In the genomic region with DNA sequence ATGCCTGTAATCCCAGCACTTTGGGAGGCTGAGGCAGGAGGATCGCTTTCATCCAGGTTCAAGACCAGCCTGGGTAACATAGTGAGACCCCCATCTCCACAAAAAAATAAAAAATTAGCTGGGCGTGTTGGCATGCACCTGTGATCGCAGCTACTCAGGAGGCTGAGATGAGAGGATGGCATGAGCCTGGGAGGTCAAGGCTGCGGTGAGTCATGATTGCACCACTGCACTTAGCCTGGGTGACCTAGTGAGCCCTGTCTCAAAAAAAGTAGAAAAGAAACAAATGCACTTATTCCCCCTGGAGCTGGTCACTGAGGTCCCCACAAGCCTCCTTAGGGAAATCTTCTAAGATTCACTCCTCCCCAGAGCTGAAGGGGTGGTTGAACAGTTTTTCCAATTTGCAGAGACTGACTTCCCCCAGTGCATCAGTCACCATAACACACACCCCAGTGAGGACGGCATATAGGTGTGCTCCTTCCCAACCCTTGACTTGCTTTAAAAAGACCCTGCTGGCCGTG, we compare ENCODE assay signal across 10 cellular contexts. TPM values are rescaled to one million over a fixed set of nuclear protein-coding genes. Genes with fewer than 3 reads are reported as not detected.
DNase-seq lines count a peak whose midpoint lies in the region; ATAC-seq and TF ChIP-seq lines count a peak whose summit lies in the region.
"Had no signal": no experiment of that assay in that cellular context is flagged by ENCODE, and none has a peak within 500 bp of the region (broad histone marks: within the 10 kb centered on the region; RNA-seq: fewer than 3 reads in every experiment).

No MANE protein-coding gene starts in this region.

- 73 to 79% methylated on average over 6 of the region's 6 CpGs for WGBS in lung, 2 donors

- H3K9me3 ChIP-seq in colonic mucosa: no peaks in the 10 kb centered on the region
- H3K9me3 ChIP-seq in lung (ENCODE audit: control insufficient read depth in 2 of 2, insufficient read depth in 1 of 2, low read length in 1 of 2): no peaks in the 10 kb centered on the region
- H3K9me3 ChIP-seq in tibial artery: no peaks in the 10 kb centered on the region

- ATAC-seq in lung (ENCODE audit: insufficient read depth, low FRiP score): no peak
- no peak for ATAC-seq in GM21528 (IDR thresholded peaks at IDR 0.05; ENCODE audit: low FRiP score, unreplicated experiment)
- ATAC-seq: K562 had no signal

- no peaks in the 10 kb centered on the region for H3K27me3 ChIP-seq in colonic mucosa
- H3K27me3 ChIP-seq in lung (ENCODE audit: control insufficient read depth, insufficient read depth): no peaks in the 10 kb centered on the region
- no peaks in the 10 kb centered on the region for H3K27me3 ChIP-seq in tibial artery

- H3K4me1 ChIP-seq in colonic mucosa: peaks cover 33% of the 10 kb centered on the region
- peaks cover 4 to 27% of the 10 kb centered on the region in 2 donors for H3K4me1 ChIP-seq in lung (ENCODE audit: control insufficient read depth in 2 of 2, insufficient read depth in 2 of 2, low read length in 2 of 2)
- H3K4me1 ChIP-seq in tibial artery: peaks cover 0 to 70% (median 59%) of the 10 kb centered on the region in 4 donors

- H3K4me3 ChIP-seq in NB4 (ENCODE audit: low read depth, low read length) (no peak overlapping the region), colonic mucosa (peak overlapping the region; percentile 69), lung (no peak overlapping the region), tibial artery (peak overlapping the region; percentile 94 to 98)
- H3K4me3 ChIP-seq: K562 had no signal

- peak overlapping the region; percentile 99 to 100 for H3K9ac ChIP-seq in colonic mucosa (ENCODE audit: low read depth in 2 of 2, low read length in 2 of 2)

- H3K36me3 ChIP-seq in colonic mucosa (no peaks in the 10 kb centered on the region), lung (ENCODE audit: control insufficient read depth in 2 of 2, insufficient read depth in 2 of 2, low read length in 2 of 2) (no peaks in the 10 kb centered on the region), tibial artery (no peaks in the 10 kb centered on the region)

- intact Hi-C loops in colonic mucosa (cut with DNase I): loop anchor here (2.0 kb wide), 1 partner anchor 29 kb away; no protein-coding TSS in a partner anchor
- intact Hi-C loops in tibial artery (cut with DNase I; ENCODE audit: low total_unique reads): no loop called here

- H3K27ac ChIP-seq in colonic mucosa (peak overlapping the region; percentile 92), lung (ENCODE audit: low read depth in 1 of 2, low read length in 1 of 2) (peak overlapping the region; percentile 84 to 95), tibial artery (peak overlapping the region; percentile 93 to 98)

- DNase-seq in NB4 (ENCODE audit: low read depth): peak; percentile 76
- peak; percentile 51 for DNase-seq in colonic mucosa
- no peak for DNase-seq in lung (ENCODE audit: low spot score)
- DNase-seq in tibial artery: no peak
- no peak for DNase-seq in germinal center (ENCODE audit: low spot score)
- no peak for DNase-seq in NCI-H2029 treated with DMSO at 0.1 percent for 48 hours (lab: John Stamatoyannopoulos, UW)
- DNase-seq: activated T-cell treated with anti-CD3 and anti-CD28 coated beads, Interleukin-2, amount 50 U/mL, for 1 hour; stimulated activated CD4-positive, alpha-beta T cell treated with anti-CD3 and anti-CD28 coated beads, Interleukin-15, amount 100 ng/mL, for 24 hours had no signal

- no peak for TF ChIP-seq CTCF in NB4 (IDR thresholded peaks at IDR 0.05; ENCODE audit: low read depth, low read length)
- no peak for TF ChIP-seq CTCF in colonic mucosa (IDR thresholded peaks at IDR 0.05)
- TF ChIP-seq CTCF in lung (IDR thresholded peaks at IDR 0.05; ENCODE audit: control extremely low read depth, extremely low read depth): no peak
- TF ChIP-seq CTCF in tibial artery (IDR thresholded peaks at IDR 0.05): no peak

- TF ChIP-seq POLR2A in NB4 (IDR thresholded peaks at IDR 0.05; ENCODE audit: extremely low read depth, insufficient read length): no peak

RNA-seq across cellular contexts. Expression of a gene that starts 1.6 kb away (rescaled TPM):
- total RNA-seq in colonic mucosa (100 to 1,000 TPM; 589 to 665 TPM), lung (100 to 1,000 TPM; 240 to 406 TPM)
- polyA plus RNA-seq in lung: 100 to 1,000 TPM; 352 to 425 TPM

Comparison
In these comparisons a context has a peak if more than half of its experiments do, and no peak if none do; other contexts are left out.
1. DNase-seq: peak in NB4 (single experiment) and colonic mucosa (single experiment); none in lung (single experiment), tibial artery (0 of 2), germinal center (single experiment) and NCI-H2029 treated with DMSO at 0.1 percent for 48 hours (single experiment).
2. H3K4me3 ChIP-seq: peak in colonic mucosa (single experiment) and tibial artery (2 of 2); none in NB4 (single experiment) and lung (single experiment).
3. Peak in every context shown above with its lines, with median percentiles within 50 percentile points of each other: H3K27ac ChIP-seq.